Comparison of ENCODE assay signal across 20 cellular contexts in the genomic region with DNA sequence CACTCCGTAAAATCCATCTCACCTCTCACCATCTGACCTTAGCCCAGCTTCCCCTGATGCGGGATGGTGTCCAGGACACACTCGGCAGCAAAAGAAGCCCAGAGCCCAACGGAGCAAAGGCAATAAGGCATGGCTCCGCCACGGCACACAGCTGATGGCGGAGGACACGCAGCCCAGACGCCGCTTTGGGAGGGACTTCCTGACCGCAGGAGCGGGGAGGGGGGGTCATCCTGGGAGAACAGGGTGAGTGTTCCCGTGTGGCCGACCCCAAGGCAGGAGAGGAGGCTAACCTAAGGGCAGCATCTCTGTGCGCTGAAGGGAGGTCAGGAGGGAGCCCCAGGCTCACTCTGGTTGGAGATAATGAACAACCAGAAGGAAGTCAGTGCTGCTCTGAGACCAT.
"Had no signal": no experiment of that assay in that cellular context is flagged by ENCODE, and none has a peak within 500 bp of the region (broad histone marks: within the 10 kb centered on the region; RNA-seq: fewer than 3 reads in every experiment).

No MANE protein-coding gene starts in this region.

- DNase-seq: KBM-7; MV-4-11; NCI-H1048; NCI-H1105; NCI-H1417; NCI-H1436 treated with DMSO at 0.1 percent for 48 hours; NCI-H1694; NCI-H187 treated with DMSO at 0.1 percent for 48 hours; NCI-H2029 treated with DMSO at 0.1 percent for 48 hours; NCI-H2171 treated with DMSO at 0.1 percent for 48 hours; NCI-H345; NCI-H446 treated with DMSO at 0.1 percent for 48 hours; NCI-H510A treated with DMSO at 0.1 percent for 48 hours; NCI-H526; NCI-H82; NK-92 treated with Interleukin-12 subunit alpha and Interleukin-12 subunit beta, amount 100 ng/mL, for 24 hours; PC-3; SHP77; SK-N-SH had no signal

- ATAC-seq: PC-3 had no signal

- H3K9ac ChIP-seq: SK-N-SH had no signal

- H3K27ac ChIP-seq: HL-60 had no signal

- H3K9me3 ChIP-seq: SK-N-SH had no signal

- H3K4me2 ChIP-seq: SK-N-SH had no signal
